ENCODE assay signal across 20 cellular contexts in the genomic region with DNA sequence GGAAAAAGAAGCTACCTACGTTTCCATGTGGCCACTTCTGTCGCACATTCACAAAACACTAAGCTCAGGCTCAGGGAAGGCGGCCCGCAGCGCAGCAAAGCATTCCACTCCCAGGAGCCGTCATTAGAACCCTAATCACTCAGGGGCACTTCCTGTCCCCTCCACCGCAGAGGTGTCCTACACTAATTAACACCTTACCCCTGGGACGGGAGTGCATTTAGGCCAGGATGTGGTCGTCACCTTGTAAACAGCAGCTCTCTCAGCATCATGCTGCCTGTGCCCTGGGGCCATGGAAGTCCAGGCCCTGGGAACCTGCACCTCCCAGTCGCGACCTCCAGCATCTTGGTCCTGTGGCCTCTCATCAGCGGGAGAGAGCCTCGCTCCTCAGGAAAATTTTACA.
DNase-seq lines count a peak whose midpoint lies in the region; ATAC-seq lines count a peak whose summit lies in the region.
"Had no signal": no experiment of that assay in that cellular context is flagged by ENCODE, and none has a peak within 500 bp of the region (broad histone marks: within the 10 kb centered on the region; RNA-seq: fewer than 3 reads in every experiment).

No MANE protein-coding gene starts in this region.

- no peaks in the 10 kb centered on the region for H3K36me3 ChIP-seq in NT2/D1 (ENCODE audit: insufficient read depth, insufficient read length, low read length)
- H3K36me3 ChIP-seq: HAP-1 had no signal

- ATAC-seq in HG03432 (IDR thresholded peaks at IDR 0.05; ENCODE audit: unreplicated experiment) = no peak
- no peak for ATAC-seq in GM19324 (IDR thresholded peaks at IDR 0.05; ENCODE audit: low FRiP score, unreplicated experiment)
- ATAC-seq: PC-3 had no signal

- H3K9ac ChIP-seq in NT2/D1 (ENCODE audit: insufficient read length, low read depth) = no peak overlapping the region
- H3K9ac ChIP-seq: GM23248 had no signal

- H3K4me1 ChIP-seq in NT2/D1 (ENCODE audit: insufficient read depth, insufficient read length) = peaks cover 7% of the 10 kb centered on the region
- H3K4me1 ChIP-seq: HAP-1 had no signal

- H3K4me3 ChIP-seq in NT2/D1 (ENCODE audit: insufficient read length, low read depth) = no peak overlapping the region
- H3K4me3 ChIP-seq: GM23248, HAP-1 had no signal

- peaks cover 91% of the 10 kb centered on the region for H3K27me3 ChIP-seq in NT2/D1 (ENCODE audit: insufficient read depth, insufficient read length)

- DNase-seq in DMS153 (lab: John Stamatoyannopoulos, UW) (peak; percentile 75), DMS153 treated with DMSO at 0.1 percent for 48 hours (lab: John Stamatoyannopoulos, UW; ENCODE audit: unreplicated experiment) (no peak), NT2/D1 (ENCODE audit: low read depth, low spot score) (peak; percentile 22), iPS-NIHi7 (ENCODE audit: extremely low spot score) (peak; percentile 41), occipital lobe (lab: John Stamatoyannopoulos, UW) (no peak), NOMO-1 (lab: John Stamatoyannopoulos, UW; ENCODE audit: unreplicated experiment in 2 of 2) (no peak)
- DNase-seq: ACHN, DMS79, GM23248, KBM-7, MM.1S, NCI-H1048, NCI-H1436 treated with DMSO at 0.1 percent for 48 hours, NCI-H1930, NCI-H226, PC-3, Right ventricle myocardium superior had no signal

- H3K9me3 ChIP-seq in NT2/D1 (ENCODE audit: insufficient read depth, low read length) = peaks cover 40% of the 10 kb centered on the region
- H3K9me3 ChIP-seq: HAP-1 had no signal

Comparison
In these comparisons a context has a peak if more than half of its experiments do, and no peak if none do; other contexts are left out.
1. DNase-seq: peak in DMS153 (single experiment), NT2/D1 (single experiment) and iPS-NIHi7 (single experiment); none in DMS153 treated with DMSO at 0.1 percent for 48 hours (single experiment), occipital lobe (single experiment) and NOMO-1 (0 of 2).